In the genomic region with DNA sequence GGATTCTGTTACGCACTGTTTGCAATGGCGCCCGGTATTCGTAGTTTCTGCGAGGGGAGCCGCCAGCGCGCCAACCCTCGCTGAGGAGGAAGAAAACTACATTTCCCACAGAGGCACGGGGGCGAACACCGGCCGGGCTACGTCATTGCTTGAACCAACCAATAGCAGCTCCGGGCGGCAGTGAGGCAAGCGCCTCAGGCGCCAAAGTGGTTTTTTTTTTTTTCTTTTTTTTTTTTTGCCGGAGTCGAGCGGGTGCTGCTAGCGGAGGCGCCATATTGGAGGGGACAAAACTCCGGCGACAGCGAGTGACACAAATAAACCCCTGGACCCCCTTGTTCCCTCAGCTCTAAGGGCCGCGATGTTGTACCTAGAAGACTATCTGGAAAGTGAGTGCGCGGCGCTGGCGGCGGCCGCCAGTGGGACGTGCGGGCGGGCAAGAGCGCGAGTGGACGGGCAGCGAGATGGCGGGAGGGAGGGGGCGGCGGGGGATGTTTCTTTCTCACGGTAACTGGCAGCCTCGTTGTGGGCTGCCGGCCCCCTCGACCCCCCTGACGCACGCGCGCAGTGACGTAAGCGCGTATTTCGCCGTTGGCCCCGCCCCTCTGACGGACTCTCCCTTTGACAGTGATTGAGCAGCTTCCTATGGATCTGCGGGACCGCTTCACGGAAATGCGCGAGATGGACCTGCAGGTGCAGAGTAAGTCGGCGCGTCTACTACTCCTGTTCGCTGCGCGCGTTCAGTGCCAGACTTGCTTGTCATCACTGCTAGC, we compare ENCODE assay signal across 8 cellular contexts. TPM values are rescaled to one million over a fixed set of nuclear protein-coding genes. Genes with fewer than 3 reads are reported as not detected.
DNase-seq lines count a peak whose midpoint lies in the region; ATAC-seq and TF ChIP-seq lines count a peak whose summit lies in the region.

A gene with protein sequence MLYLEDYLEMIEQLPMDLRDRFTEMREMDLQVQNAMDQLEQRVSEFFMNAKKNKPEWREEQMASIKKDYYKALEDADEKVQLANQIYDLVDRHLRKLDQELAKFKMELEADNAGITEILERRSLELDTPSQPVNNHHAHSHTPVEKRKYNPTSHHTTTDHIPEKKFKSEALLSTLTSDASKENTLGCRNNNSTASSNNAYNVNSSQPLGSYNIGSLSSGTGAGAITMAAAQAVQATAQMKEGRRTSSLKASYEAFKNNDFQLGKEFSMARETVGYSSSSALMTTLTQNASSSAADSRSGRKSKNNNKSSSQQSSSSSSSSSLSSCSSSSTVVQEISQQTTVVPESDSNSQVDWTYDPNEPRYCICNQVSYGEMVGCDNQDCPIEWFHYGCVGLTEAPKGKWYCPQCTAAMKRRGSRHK (plus strand): TSS at position 239 of the 770 bp plus-strand sequence. CDS start 120 bp downstream, at position 359.

- TF ChIP-seq POLR2A in upper lobe of left lung (IDR thresholded peaks at IDR 0.05) = peak in 2 of 4 donors; percentile 52 to 59

- H3K36me3 Mint-ChIP-seq in T-helper 1 cell treated with Interleukin-12 subunit alpha and Interleukin-12 subunit beta and Interleukin-4 antibody, amounts not matched to agents 30 μg/mL and 1 μg/mL, for 36 hours (ENCODE audit: low read depth) = peaks cover 17% of the 10 kb centered on the region

- H3K4me1 ChIP-seq in heart right ventricle = peaks cover 0 to 33% (median 23%) of the 10 kb centered on the region in 9 donors
- H3K4me1 ChIP-seq in upper lobe of left lung = peaks cover 9 to 21% (median 17%) of the 10 kb centered on the region in 4 donors

- DNase-seq in GM13977 (ENCODE audit: low spot score) = peak; percentile 86
- DNase-seq in NCI-H1694 (lab: John Stamatoyannopoulos, UW) = peak; percentile 98
- DNase-seq in amniotic stem cell (lab: John Stamatoyannopoulos, UW) = peak; percentile 95
- DNase-seq in heart right ventricle = peak; percentile 96 to 98
- DNase-seq in posterior cingulate gyrus = peak; percentile 96 to 100 (median 97)
- peak; percentile 97 to 99 for DNase-seq in upper lobe of left lung

- H3K9me3 ChIP-seq in heart right ventricle (no peaks in the 10 kb centered on the region), upper lobe of left lung (no peaks in the 10 kb centered on the region)

- peak in 1 of 4 donors; percentile 51 for TF ChIP-seq EP300 in upper lobe of left lung (IDR thresholded peaks at IDR 0.05)

- no peaks in the 10 kb centered on the region for H3K27me3 ChIP-seq in heart right ventricle
- no peaks in the 10 kb centered on the region for H3K27me3 ChIP-seq in upper lobe of left lung

- H3K27ac Mint-ChIP-seq in T-helper 1 cell treated with Interleukin-12 subunit alpha and Interleukin-12 subunit beta and Interleukin-4 antibody, amounts not matched to agents 30 μg/mL and 1 μg/mL, for 36 hours = peak within 1 kb of the TSS; percentile 96

- 0% methylated on average over 67 to 71 of the region's 71 CpGs for WGBS in heart right ventricle, 2 donors
- WGBS in upper lobe of left lung, 2 donors = 0 to 1% methylated on average over 28 to 55 of the region's 71 CpGs

- peaks cover 15% of the 10 kb centered on the region for H3K4me1 Mint-ChIP-seq in T-helper 1 cell treated with Interleukin-12 subunit alpha and Interleukin-12 subunit beta and Interleukin-4 antibody, amounts not matched to agents 30 μg/mL and 1 μg/mL, for 36 hours (ENCODE audit: low read depth)

- intact Hi-C loops in heart right ventricle (cut with DNase I) (loop anchor here in 2 of 10 donors (2.0 kb wide), 2 partner anchors 92 to 94 kb away; a partner anchor contains a TSS), posterior cingulate gyrus (cut with DNase I) (loop anchor here (5.0 kb wide), 1 partner anchor 93 kb away; a partner anchor contains a TSS)

- peaks cover 0 to 41% (median 15%) of the 10 kb centered on the region in 9 donors for H3K36me3 ChIP-seq in heart right ventricle
- peaks cover 3 to 26% (median 18%) of the 10 kb centered on the region in 4 donors for H3K36me3 ChIP-seq in upper lobe of left lung

- TF ChIP-seq CTCF in GM13977 (IDR thresholded peaks at IDR 0.05; ENCODE audit: extremely low read depth, insufficient read depth, missing control alignments) (no peak), heart right ventricle (IDR thresholded peaks at IDR 0.05) (no peak), upper lobe of left lung (IDR thresholded peaks at IDR 0.05) (no peak)

- in situ Hi-C loops in GM13977 (cut with MboI; ENCODE audit: low pct_unique_long_range_greater_than_20kb, low sequenced_read_pairs, unreplicated experiment) = no loop called here

- peak; percentile 95 for ATAC-seq in HG02884 (IDR thresholded peaks at IDR 0.05; ENCODE audit: unreplicated experiment)
- peak; percentile 98 to 99 (median 99) for ATAC-seq in heart right ventricle
- ATAC-seq in upper lobe of left lung (ENCODE audit: low FRiP score in 2 of 2) = peak; percentile 98 to 99

- H3K4me3 ChIP-seq in heart right ventricle (peak within 1 kb of the TSS; percentile 61 to 79 (median 71)), upper lobe of left lung (peak within 1 kb of the TSS; percentile 41 to 68 (median 62))

- H3K27me3 Mint-ChIP-seq in T-helper 1 cell treated with Interleukin-12 subunit alpha and Interleukin-12 subunit beta and Interleukin-4 antibody, amounts not matched to agents 30 μg/mL and 1 μg/mL, for 36 hours (ENCODE audit: low read depth) = peaks cover 15% of the 10 kb centered on the region

- H3K27ac ChIP-seq in heart right ventricle = peak within 1 kb of the TSS; percentile 94 to 98 (median 96)
- H3K27ac ChIP-seq in upper lobe of left lung = peak within 1 kb of the TSS; percentile 98 to 99 (median 98)

- peak within 1 kb of the TSS; percentile 94 for H3K4me3 Mint-ChIP-seq in T-helper 1 cell treated with Interleukin-12 subunit alpha and Interleukin-12 subunit beta and Interleukin-4 antibody, amounts not matched to agents 30 μg/mL and 1 μg/mL, for 36 hours

- H3K9me3 Mint-ChIP-seq in T-helper 1 cell treated with Interleukin-12 subunit alpha and Interleukin-12 subunit beta and Interleukin-4 antibody, amounts not matched to agents 30 μg/mL and 1 μg/mL, for 36 hours = no peaks in the 10 kb centered on the region

RNA-seq across cellular contexts. Expression of the gene that starts here (rescaled TPM):
- total RNA-seq in heart right ventricle (10 to 100 TPM; 11.8 to 18.1 (median 13.9) TPM), upper lobe of left lung (10 to 100 TPM in 4 of 6 donors, 1 to 10 TPM in 2; 6.3 to 28.8 (median 15.3) TPM)
- polyA plus RNA-seq in heart right ventricle = 1 to 10 TPM; 6.0 to 7.8 TPM

Comparison
In these comparisons a context has a peak if more than half of its experiments do, and no peak if none do; other contexts are left out.
1. Peak in every context shown above with its lines: DNase-seq, ATAC-seq, H3K4me3 ChIP-seq and H3K27ac ChIP-seq.